Comparison of ENCODE assay signal across 23 cellular contexts in the genomic region with DNA sequence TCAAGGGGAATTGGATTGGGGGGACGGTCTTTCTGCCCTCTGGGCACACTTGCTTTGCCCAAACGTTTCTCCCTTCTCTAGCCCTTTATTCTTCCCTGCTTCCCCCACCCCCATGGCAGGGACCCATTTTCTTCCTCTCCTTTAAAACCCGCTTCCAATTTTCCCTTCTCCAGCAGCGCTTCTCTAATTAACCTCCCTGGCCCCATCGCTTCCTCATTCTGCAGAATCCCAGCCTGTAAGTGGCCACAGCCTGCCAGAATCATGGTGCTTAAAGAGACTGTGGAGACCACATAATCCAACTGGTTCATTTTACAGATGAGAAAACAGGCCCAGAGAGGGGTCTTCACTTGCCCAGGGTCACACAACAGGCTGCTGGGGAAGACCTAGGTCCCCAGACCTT.
DNase-seq lines count a peak whose midpoint lies in the region; ATAC-seq, FAIRE-seq and TF ChIP-seq lines count a peak whose summit lies in the region.
"Had no signal": no experiment of that assay in that cellular context is flagged by ENCODE, and none has a peak within 500 bp of the region (broad histone marks: within the 10 kb centered on the region; RNA-seq: fewer than 3 reads in every experiment).

No MANE protein-coding gene starts in this region.

- H3K36me3 ChIP-seq in K562 (ENCODE audit: control insufficient read depth, insufficient read depth, low read length) (no peaks in the 10 kb centered on the region), neuronal stem cell (replicated peaks in 1 of 2; ENCODE audit: control insufficient read depth in 2 of 2, insufficient read depth in 2 of 2, low read length in 2 of 2) (no peaks in the 10 kb centered on the region), pancreas (no peaks in the 10 kb centered on the region)
- H3K36me3 ChIP-seq: MG63, neutrophil had no signal

- no peak overlapping the region for H3K14ac ChIP-seq in neuronal stem cell (ENCODE audit: low read length)

- POLR2A ChIA-PET in K562 (lab: Yijun Ruan, JAX), result interaction anchor here (1.0 kb wide), 1 partner anchor 11 kb away, joined by 3 read pairs; no protein-coding TSS in a partner anchor

- WGBS in K562 (ENCODE audit: insufficient coverage, low coverage, missing lambda C conversion rate), result 0% methylated on average over 3 of the region's 5 CpGs
- WGBS in neuronal stem cell (ENCODE audit: extremely low coverage in 2 of 2, insufficient read length in 2 of 2, insufficient replicate concordance in 1 of 2), 2 donors, result no CpG with 5 or more reads among the region's 5 CpGs
- 68 to 69% methylated on average over 5 of the region's 5 CpGs for WGBS in pancreas, 2 donors

- H3K27me3 ChIP-seq in K562 (ENCODE audit: control insufficient read depth in 2 of 2, insufficient read depth in 2 of 2, low read length in 2 of 2) (peaks cover 56 to 65% of the 10 kb centered on the region in 2 experiments), neuronal stem cell (ENCODE audit: control insufficient read depth in 3 of 3, insufficient read depth in 3 of 3, low read depth in 1 of 3, low read length in 3 of 3) (peaks cover 0 to 8% (median 6%) of the 10 kb centered on the region in 3 experiments), pancreas (no peaks in the 10 kb centered on the region)
- H3K27me3 ChIP-seq: MG63 had no signal

- no peak overlapping the region for H3K4ac ChIP-seq in neuronal stem cell (ENCODE audit: low read length)

- H2BK120ac ChIP-seq in neuronal stem cell (ENCODE audit: low read depth, low read length), result no peak overlapping the region

- H3K9me3 ChIP-seq in K562 (replicated peaks; ENCODE audit: control insufficient read depth, insufficient read depth, low read depth, low read length) (no peaks in the 10 kb centered on the region), neuronal stem cell (replicated peaks in 1 of 2; ENCODE audit: control insufficient read depth in 2 of 2, insufficient read depth in 1 of 2, low read depth in 1 of 2, low read length in 2 of 2) (no peaks in the 10 kb centered on the region), pancreas (no peaks in the 10 kb centered on the region)
- H3K9me3 ChIP-seq: MG63, neutrophil had no signal

- H3K79me1 ChIP-seq in neuronal stem cell (ENCODE audit: low read depth, low read length), result no peaks in the 10 kb centered on the region

- H4K91ac ChIP-seq in neuronal stem cell (ENCODE audit: low read depth, low read length, poor library complexity), result no peak overlapping the region

- no peak overlapping the region for H3K4me2 ChIP-seq in K562 (ENCODE audit: insufficient read depth, low read length)
- H3K4me2 ChIP-seq in neuronal stem cell (ENCODE audit: insufficient read depth, low read length, poor library complexity, severe bottlenecking), result no peak overlapping the region

- no peak overlapping the region for H4K8ac ChIP-seq in neuronal stem cell (ENCODE audit: low read depth, low read length)

- intact Hi-C loops in K562 (cut with micrococcal nuclease) (no loop called here), pancreas (cut with DNase I) (loop anchor here in 1 of 3 donors (10.0 kb wide), 1 partner anchor 427 kb away; no protein-coding TSS in a partner anchor)

- TF ChIP-seq RAD21 in K562 (CRISPR knock-in tag; conservative IDR thresholded peaks at IDR 0.05 in 1 of 2, IDR thresholded peaks at IDR 0.05 in 1 of 2), result no peak

- H2BK12ac ChIP-seq in neuronal stem cell (ENCODE audit: low read length), result no peak overlapping the region

- H3K27ac ChIP-seq in K562 (ENCODE audit: extremely low read depth, low read depth, low read length) (no peak overlapping the region), neuronal stem cell (replicated peaks; ENCODE audit: low read length) (no peak overlapping the region), pancreas (no peak overlapping the region)
- H3K27ac ChIP-seq: neutrophil had no signal

- no peak overlapping the region for H2AK5ac ChIP-seq in neuronal stem cell (ENCODE audit: low read depth, low read length)

- FAIRE-seq in K562 (lab: Jason Lieb, UNC) (no peak), pancreas (lab: Jason Lieb, UNC) (no peak)
- FAIRE-seq: A204.1, colon had no signal

- H2AFZ ChIP-seq in K562 (ENCODE audit: low read depth, low read length) (no peak overlapping the region), neuronal stem cell (ENCODE audit: low read length) (peak overlapping the region; percentile 87)

- H3K4me3 ChIP-seq in K562 (no peak overlapping the region), neuronal stem cell (ENCODE audit: low read length in 2 of 2) (no peak overlapping the region), pancreas (no peak overlapping the region)
- H3K4me3 ChIP-seq: MG63 had no signal

- DNase-seq in NCI-H748 (lab: John Stamatoyannopoulos, UW; ENCODE audit: unreplicated experiment) (peak; percentile 40), NCI-H748 treated with DMSO at 0.1 percent for 48 hours (lab: John Stamatoyannopoulos, UW) (no peak), MV-4-11 (lab: John Stamatoyannopoulos, UW) (peak; percentile 75), K562 (ENCODE audit: extremely low read depth in 1 of 4, low spot score in 3 of 4) (no peak), neuronal stem cell (ENCODE audit: low spot score) (no peak), pancreas (no peak), hippocampal formation (lab: John Stamatoyannopoulos, UW) (no peak), erythroblast (lab: John Stamatoyannopoulos, UW) (no peak)
- DNase-seq: activated B cell treated with CpG ODN at 0.5 μM for 24 hours; activated naive CD4-positive, alpha-beta T cell treated with anti-CD3 and anti-CD28 coated beads, Interleukin-2, amount 50 U/mL, for 16 hours; activated T-cell treated with anti-CD3 and anti-CD28 coated beads, Interleukin-2, amount 50 U/mL, for 48 hours; foreskin fibroblast; MG63; midbrain; NCI-H2107; NCI-H82; RPMI8226; stimulated activated naive B cell treated with anti-CD40 and anti-IgM and Interleukin-4, amounts not matched to agents 10 μg/mL and 1 μg/mL and 100 μg/mL, for 72 hours; T-helper 1 cell had no signal

- TF ChIP-seq CTCF in K562 (IDR thresholded peaks at IDR 0.05 in 2 of 3, conservative IDR thresholded peaks at IDR 0.05 in 1 of 3; ENCODE audit: insufficient read depth in 2 of 3, low read depth in 1 of 3, low read length in 3 of 3), result no peak
- no peak for TF ChIP-seq CTCF in pancreas (IDR thresholded peaks at IDR 0.05)

- BruUV-seq in K562 (replicated peaks; lab: Mats Ljungman, UMichigan), result no TSS peak

- H3K23ac ChIP-seq in neuronal stem cell (ENCODE audit: low read depth, low read length, poor library complexity), result no peak overlapping the region

- H4K20me1 ChIP-seq in K562 (replicated peaks; ENCODE audit: control insufficient read depth, insufficient read depth, low read length), result no peaks in the 10 kb centered on the region

- H2BK15ac ChIP-seq in neuronal stem cell (ENCODE audit: low read length), result no peak overlapping the region

- in situ Hi-C loops in K562 (cut with MboI), result no loop called here

- H3K79me2 ChIP-seq in K562 (ENCODE audit: control insufficient read depth, insufficient read depth, low read length), result no peaks in the 10 kb centered on the region

- CTCF ChIA-PET in K562 (lab: Yijun Ruan, JAX; ENCODE audit: low intra/inter-chr PET ratio), result interaction anchor here (0.7 kb wide), 1 partner anchor 1169 kb away, joined by 3 read pairs; no protein-coding TSS in a partner anchor

- no peak for TF ChIP-seq POLR2A in K562 (conservative IDR thresholded peaks at IDR 0.05)
- TF ChIP-seq POLR2A in erythroblast (IDR thresholded peaks at IDR 0.05; ENCODE audit: low read length), result no peak

- ATAC-seq in K562 (no peak), pancreas (no peak)
- ATAC-seq: left lobe of liver; stimulated activated naive B cell treated with anti-CD40 and anti-IgM and Interleukin-4, amounts not matched to agents 10 μg/mL and 1 μg/mL and 100 μg/mL, for 72 hours had no signal

- no peak overlapping the region for H3K18ac ChIP-seq in neuronal stem cell (ENCODE audit: low read length)

- no peaks in the 10 kb centered on the region for H3K9me1 ChIP-seq in K562 (ENCODE audit: control insufficient read depth, insufficient read depth, low read length)

- no peak overlapping the region for H2BK5ac ChIP-seq in neuronal stem cell (ENCODE audit: low read length)

- TF ChIP-seq EP300 in K562 (IDR thresholded peaks at IDR 0.05; ENCODE audit: low read length), result no peak

- H3K9ac ChIP-seq in K562 (ENCODE audit: insufficient read depth in 1 of 2, low read depth in 2 of 2, low read length in 2 of 2), result no peak overlapping the region
- no peak overlapping the region for H3K9ac ChIP-seq in neuronal stem cell (ENCODE audit: low read depth, low read length, poor library complexity)

- H3K4me1 ChIP-seq in K562 (replicated peaks in 1 of 2; ENCODE audit: control insufficient read depth in 2 of 2, insufficient read depth in 2 of 2, low read length in 2 of 2) (no peaks in the 10 kb centered on the region; a peak in 2 of 5 replicates), neuronal stem cell (ENCODE audit: control insufficient read depth in 2 of 2, insufficient read depth in 1 of 2, low read depth in 1 of 2, low read length in 2 of 2) (peaks cover 9 to 21% of the 10 kb centered on the region in 2 donors), pancreas (peaks cover 0 to 21% (median 15%) of the 10 kb centered on the region in 3 donors)

TF ChIP-seq in K562, 482 proteins besides CTCF, POLR2A, EP300 and RAD21:
- TF ChIP-seq GTF2F1 (IDR thresholded peaks at IDR 0.05; ENCODE audit: low read depth, low read length) (no peak), SPI1 (IDR thresholded peaks at IDR 0.05; ENCODE audit: borderline replicate concordance, low read depth, low read length) (peak; percentile 65; the same call in 1 of the 2 replicates)

Comparison
In these comparisons a context has a peak if more than half of its experiments do, and no peak if none do; other contexts are left out.
1. DNase-seq: peak in NCI-H748 (single experiment) and MV-4-11 (single experiment); none in NCI-H748 treated with DMSO at 0.1 percent for 48 hours (single experiment), K562 (0 of 4), neuronal stem cell (single experiment), pancreas (0 of 6), hippocampal formation (0 of 2) and erythroblast (0 of 2).